Comparison of ENCODE assay signal across 9 cellular contexts in the genomic region with DNA sequence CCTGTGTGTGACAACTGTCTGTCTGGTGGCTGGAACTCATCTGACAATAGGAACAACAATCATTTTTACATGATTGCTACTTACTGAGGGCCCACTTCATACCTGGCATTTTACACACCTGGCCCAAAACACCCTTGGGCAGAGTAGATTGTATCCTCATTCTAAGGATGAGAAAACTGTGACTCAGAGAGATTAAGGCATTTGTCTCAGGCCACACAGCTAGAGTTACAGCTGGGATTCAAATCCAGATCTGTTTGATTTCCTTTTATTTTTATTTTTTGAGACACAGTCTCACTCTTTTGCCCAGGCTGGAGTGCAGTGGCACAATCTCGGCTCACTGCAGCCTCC.
"Had no signal": no experiment of that assay in that cellular context is flagged by ENCODE, and none has a peak within 500 bp of the region (broad histone marks: within the 10 kb centered on the region; RNA-seq: fewer than 3 reads in every experiment).

No MANE protein-coding gene starts in this region.

- H2AFZ ChIP-seq: GM23338 had no signal

- H3K4me3 ChIP-seq: GM23338 had no signal

- ATAC-seq: GM23338, HCT116, HepG2 had no signal

- H3K27me3 Mint-ChIP-seq: IgD-negative memory B cell had no signal

- FAIRE-seq: H1, H54, HepG2 had no signal

- H3K4me3 Mint-ChIP-seq: GM23338, H9, HFFc6, IgD-negative memory B cell had no signal

- H3K9me3 Mint-ChIP-seq: GM23338, H9, HFFc6 had no signal

- H3K27ac ChIP-seq: HL-60 had no signal

- H3K4me2 ChIP-seq: GM23338 had no signal

- H3K27ac Mint-ChIP-seq: GM23338, H9, HFFc6, IgD-negative memory B cell had no signal

- DNase-seq: H9, HFFc6 had no signal
